ENCODE assay signal across 2 cellular contexts in the genomic region with DNA sequence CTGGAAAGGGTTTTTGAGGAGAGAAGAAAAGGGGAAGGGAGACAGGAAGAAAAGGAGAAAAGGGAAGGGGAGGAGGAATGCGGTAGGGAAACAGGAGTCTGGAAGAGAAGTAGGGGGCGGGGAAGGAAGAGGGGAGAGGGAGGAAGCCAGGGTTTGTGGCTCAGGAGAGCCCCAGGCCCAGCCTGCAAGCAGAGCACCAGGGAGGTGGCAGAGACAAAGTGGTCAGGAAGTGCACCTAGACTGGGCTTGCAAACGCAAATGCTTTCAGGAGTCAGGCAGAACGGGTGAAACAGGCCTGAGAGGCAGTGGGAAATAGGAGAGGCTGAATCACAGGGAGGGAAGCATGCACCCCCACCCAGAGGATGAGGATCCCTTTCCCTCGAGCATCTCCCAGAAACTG.
A peak's percentile ranks its signal among the peaks of the same experiment; 100 is the strongest.
TF ChIP-seq lines count a peak whose summit lies in the region.

No MANE protein-coding gene starts in this region.

TF ChIP-seq in HepG2, 621 proteins besides CTCF, POLR2A, EP300 and RAD21:
- peak; percentile 28; the same call in 1 of the 2 replicates for TF ChIP-seq ZNF556 (CRISPR knock-in tag; IDR thresholded peaks at IDR 0.05; ENCODE audit: borderline replicate concordance)
- TF ChIP-seq GTF3A (CRISPR knock-in tag; conservative IDR thresholded peaks at IDR 0.05), result 0 out of 2 replicates have a peak, but pooled peaks have one; percentile 52
- no peak for TF ChIP-seq TFDP1 (CRISPR knock-in tag; IDR thresholded peaks at IDR 0.05; ENCODE audit: borderline replicate concordance)
- TF ChIP-seq XRCC5 (optimal IDR thresholded peaks at IDR 0.05; ENCODE audit: low read length), result peak; percentile 15
- no peak for TF ChIP-seq MAF1 (CRISPR knock-in tag; IDR thresholded peaks at IDR 0.05; ENCODE audit: borderline replicate concordance)
- TF ChIP-seq PCBP2 (optimal IDR thresholded peaks at IDR 0.05; ENCODE audit: low read depth, low read length, poor library complexity, severe bottlenecking), result peak; percentile 17
- TF ChIP-seq DMAP1 (CRISPR knock-in tag; IDR thresholded peaks at IDR 0.05), result peak; percentile 40; the same call in 1 of the 2 replicates

TF ChIP-seq in endothelial cell of umbilical vein, 7 proteins besides CTCF, POLR2A, EP300 and RAD21:
- TF ChIP-seq FOS (IDR thresholded peaks at IDR 0.05; ENCODE audit: borderline replicate concordance, insufficient read depth, low read length) (no peak), JUN (IDR thresholded peaks at IDR 0.05; ENCODE audit: borderline replicate concordance, insufficient read depth, insufficient read length, low read depth) (no peak), EZH2 (IDR thresholded peaks at IDR 0.05; ENCODE audit: borderline replicate concordance, low read depth, low read length, severe bottlenecking) (no peak)
